Comparison of ENCODE assay signal across 12 cellular contexts in the genomic region with DNA sequence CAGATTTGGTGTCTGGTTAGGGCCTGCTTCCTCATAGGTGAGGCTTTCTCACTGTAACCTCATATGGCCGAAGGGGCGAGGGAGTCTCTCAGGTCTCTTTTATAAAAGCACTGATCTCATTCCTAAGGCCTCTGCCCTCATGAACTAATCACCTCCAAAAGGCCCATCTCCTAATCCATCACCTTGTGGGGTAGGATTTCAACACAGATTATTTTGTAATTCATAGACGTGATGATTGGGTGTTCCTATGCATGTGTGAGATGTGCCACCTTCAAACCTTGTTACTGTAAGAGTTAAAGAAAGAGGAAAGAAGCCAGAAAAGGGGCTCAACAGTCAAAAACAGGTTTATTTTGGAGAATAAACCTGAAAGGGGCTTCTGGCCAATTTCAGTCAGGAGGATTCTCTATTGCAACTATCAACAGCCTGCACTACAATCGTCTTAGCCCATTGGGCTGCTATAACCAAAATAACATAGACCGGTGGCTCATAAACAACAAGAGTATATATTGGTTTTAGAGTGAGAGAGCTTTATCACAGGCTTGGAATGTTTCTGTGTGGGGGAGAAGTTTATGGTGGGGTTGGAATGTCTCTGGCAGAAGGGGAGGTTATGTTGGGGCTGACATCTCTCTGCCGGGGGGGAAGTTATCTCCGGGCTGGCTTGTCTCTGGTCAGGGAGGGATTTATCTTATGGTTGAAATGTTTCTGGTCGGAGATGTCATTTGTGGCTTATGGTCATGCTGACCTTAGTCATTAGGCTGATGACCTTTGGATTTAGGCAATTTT. TPM values are rescaled to one million over a fixed set of nuclear protein-coding genes. Genes with fewer than 3 reads are reported as not detected.
"Had no signal": no experiment of that assay in that cellular context is flagged by ENCODE, and none has a peak within 500 bp of the region (broad histone marks: within the 10 kb centered on the region; RNA-seq: fewer than 3 reads in every experiment).

No MANE protein-coding gene starts in this region.

- H3K36me3 ChIP-seq: cardiac muscle cell, gastroesophageal sphincter, tibial nerve had no signal

- ATAC-seq: activated T-cell treated with anti-CD3 and anti-CD28 coated beads, Interleukin-2, amount 50 U/mL, for 72 hours; gastroesophageal sphincter; right cardiac atrium; stimulated activated effector memory CD8-positive, alpha-beta T cell treated with anti-CD3 and anti-CD28 coated beads, Interleukin-12 subunit alpha, Interleukin-12 subunit beta, amount 100 ng/mL, for 72 hours had no signal

- H3K9me3 ChIP-seq: gastroesophageal sphincter, tibial nerve had no signal

- DNase-seq: activated CD4-positive, alpha-beta T cell treated with anti-CD3 and anti-CD28 coated beads, Interleukin-2, amount 50 U/mL, for 48 hours; activated CD4-positive, CD25-positive, alpha-beta regulatory T cell treated with anti-CD3 and anti-CD28 coated beads, Interleukin-2, amount 50 U/mL, for 72 hours; activated gamma-delta T cell treated with Interleukin-2 at 50 U/mL for 16 hours; activated naive CD8-positive, alpha-beta T cell treated with anti-CD3 and anti-CD28 coated beads for 36 hours; activated T-cell treated with anti-CD3 and anti-CD28 coated beads, Interleukin-2, amount 50 U/mL, for 72 hours; anterior cingulate cortex; right cardiac atrium had no signal

- H3K27me3 ChIP-seq: cardiac muscle cell, tibial nerve had no signal

- H3K27ac ChIP-seq: cardiac muscle cell, gastroesophageal sphincter, tibial nerve had no signal

- H3K4me1 ChIP-seq: gastroesophageal sphincter, tibial nerve had no signal

- H3K4me3 ChIP-seq: cardiac muscle cell, gastroesophageal sphincter, tibial nerve had no signal

RNA-seq across cellular contexts. Expression of a gene that starts 35.0 kb away (rescaled TPM):
- total RNA-seq: progenitor cell of endocrine pancreas had no signal
- polyA plus RNA-seq: cardiac muscle cell had no signal
